ENCODE assay signal across 31 cellular contexts in the genomic region with DNA sequence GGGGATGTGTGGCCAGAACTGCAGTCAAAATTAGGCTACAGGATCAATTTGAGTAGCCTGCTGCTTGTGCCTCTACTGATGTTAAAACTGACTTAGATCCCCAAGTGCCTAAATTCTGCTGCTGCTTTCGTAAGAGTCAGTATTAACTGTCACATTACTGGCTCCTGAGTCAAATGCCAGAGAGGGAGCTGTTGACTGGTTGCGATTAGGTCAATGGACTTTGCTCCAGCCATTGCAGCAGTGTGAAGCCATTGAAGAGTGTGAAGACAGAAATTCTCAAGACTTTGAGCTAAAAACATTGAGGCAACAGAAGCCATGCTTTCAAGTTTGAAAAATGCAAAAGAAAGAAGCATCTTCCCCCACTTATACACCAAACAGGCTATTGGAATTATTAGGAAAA.
"Had no signal": no experiment of that assay in that cellular context is flagged by ENCODE, and none has a peak within 500 bp of the region (broad histone marks: within the 10 kb centered on the region; RNA-seq: fewer than 3 reads in every experiment).

No MANE protein-coding gene starts in this region.

- H3K4me3 ChIP-seq: neural progenitor cell, ovary, psoas muscle, right lobe of liver, sigmoid colon, smooth muscle cell, spleen, suprapubic skin, testis, tibial artery, transverse colon, upper lobe of right lung, uterus had no signal

- H3K36me3 ChIP-seq: neural progenitor cell, ovary, right lobe of liver, sigmoid colon, spleen, suprapubic skin, transverse colon, upper lobe of right lung, uterus had no signal

- H3K79me2 ChIP-seq: parathyroid adenoma had no signal

- H3K4me1 ChIP-seq: neural progenitor cell, parathyroid adenoma, psoas muscle, right lobe of liver, sigmoid colon, spleen, suprapubic skin, testis, tibial artery, transverse colon, upper lobe of right lung, uterus had no signal

- H3K27me3 Mint-ChIP-seq: progenitor cell of endocrine pancreas; stimulated activated memory B cell treated with anti-CD40 and anti-IgM and Interleukin-4, amounts not matched to agents 10 μg/mL and 1 μg/mL and 100 μg/mL, for 72 hours; stimulated activated naive CD8-positive, alpha-beta T cell treated with anti-CD3 and anti-CD28 coated beads, Interleukin-15, amount 100 ng/mL, for 72 hours had no signal

- H3K9ac ChIP-seq: neural progenitor cell, parathyroid adenoma had no signal

- DNase-seq: natural killer cell; occipital lobe; ovary; posterior cingulate gyrus; psoas muscle; right cardiac atrium; right lobe of liver; sigmoid colon; spleen; stimulated activated CD4-positive, alpha-beta T cell treated with anti-CD3 and anti-CD28 coated beads, Interleukin-12 subunit alpha, Interleukin-12 subunit beta, amount 100 ng/mL, for 4 hours; stimulated activated CD4-positive, alpha-beta T cell treated with anti-CD3 and anti-CD28 coated beads, Interleukin-1b, Interleukin-23, amount 100 ng/mL, for 48 hours; stimulated activated CD4-positive, alpha-beta T cell treated with anti-CD3 and anti-CD28 coated beads, Interleukin-4, amount 100 ng/mL, for 1 hour; stimulated activated CD4-positive, alpha-beta T cell treated with anti-CD3 and anti-CD28 coated beads, Interleukin-4, amount 100 ng/mL, for 4 hours; stimulated activated CD8-positive, alpha-beta memory T cell treated with anti-CD3 and anti-CD28 coated beads, Interleukin-4, amount 100 ng/mL, for 48 hours; stimulated activated naive CD4-positive, alpha-beta T cell; stimulated activated naive CD8-positive, alpha-beta T cell treated with anti-CD3 and anti-CD28 coated beads, Interleukin-15, amount 100 ng/mL, for 72 hours; stimulated activated naive CD8-positive, alpha-beta T cell treated with anti-CD3 and anti-CD28 coated beads, Interleukin-15, Interleukin-2, amounts not matched to agents 100 U/mL and 50 U/mL, for 24 hours; substantia nigra; testis; tibial artery; transverse colon; upper lobe of right lung; uterus had no signal

- H3K27ac ChIP-seq: neural progenitor cell, ovary, parathyroid adenoma, psoas muscle, right lobe of liver, sigmoid colon, spleen, suprapubic skin, testis, tibial artery, transverse colon, upper lobe of right lung, uterus had no signal

- H3K4me3 Mint-ChIP-seq: natural killer cell; nephron; neural progenitor cell; stimulated activated memory B cell treated with anti-CD40 and anti-IgM and Interleukin-4, amounts not matched to agents 10 μg/mL and 1 μg/mL and 100 μg/mL, for 72 hours; stimulated activated naive CD8-positive, alpha-beta T cell treated with anti-CD3 and anti-CD28 coated beads, Interleukin-15, amount 100 ng/mL, for 72 hours; type B pancreatic cell had no signal

- H3K27ac Mint-ChIP-seq: natural killer cell; nephron; neural progenitor cell; progenitor cell of endocrine pancreas; stimulated activated memory B cell treated with anti-CD40 and anti-IgM and Interleukin-4, amounts not matched to agents 10 μg/mL and 1 μg/mL and 100 μg/mL, for 72 hours; stimulated activated naive CD8-positive, alpha-beta T cell treated with anti-CD3 and anti-CD28 coated beads, Interleukin-15, amount 100 ng/mL, for 72 hours; type B pancreatic cell had no signal

- H3K4me2 ChIP-seq: neural progenitor cell, smooth muscle cell had no signal

- H3K36me3 Mint-ChIP-seq: natural killer cell; neural progenitor cell; stimulated activated memory B cell treated with anti-CD40 and anti-IgM and Interleukin-4, amounts not matched to agents 10 μg/mL and 1 μg/mL and 100 μg/mL, for 72 hours; type B pancreatic cell had no signal

- H3K27me3 ChIP-seq: neural progenitor cell, ovary, right lobe of liver, sigmoid colon, spleen, suprapubic skin, testis, tibial artery, transverse colon, upper lobe of right lung, uterus had no signal

- H3K4me1 Mint-ChIP-seq: natural killer cell; neural progenitor cell; stimulated activated memory B cell treated with anti-CD40 and anti-IgM and Interleukin-4, amounts not matched to agents 10 μg/mL and 1 μg/mL and 100 μg/mL, for 72 hours; stimulated activated naive CD8-positive, alpha-beta T cell treated with anti-CD3 and anti-CD28 coated beads, Interleukin-15, amount 100 ng/mL, for 72 hours had no signal

- H2AFZ ChIP-seq: neural progenitor cell, parathyroid adenoma had no signal

- H3K9me3 ChIP-seq: ovary, testis had no signal

- ATAC-seq: natural killer cell; psoas muscle; right cardiac atrium; stimulated activated memory B cell treated with anti-CD40 and anti-IgM and Interleukin-4, amounts not matched to agents 10 μg/mL and 1 μg/mL and 100 μg/mL, for 72 hours; stimulated activated naive CD8-positive, alpha-beta T cell treated with anti-CD3 and anti-CD28 coated beads, Interleukin-15, amount 100 ng/mL, for 72 hours; stimulated activated naive CD8-positive, alpha-beta T cell treated with anti-CD3 and anti-CD28 coated beads, Interleukin-15, Interleukin-2, amounts not matched to agents 100 U/mL and 50 U/mL, for 24 hours; upper lobe of right lung had no signal
